1 cellular context compared by ENCODE assay signal in genomic region chr3:117793684-117794304, GRCh38.
TF ChIP-seq lines count a peak whose summit lies in the region.

No MANE protein-coding gene starts in this region.

TF ChIP-seq in GM23338, 12 proteins besides CTCF, POLR2A, EP300 and RAD21 (continued from another document):
- no peak for TF ChIP-seq ZNF462 (CRISPR knock-in tag; IDR thresholded peaks at IDR 0.05)
- TF ChIP-seq NANOG (IDR thresholded peaks at IDR 0.05; ENCODE audit: borderline replicate concordance), result no peak
- no peak for TF ChIP-seq POLR2AphosphoS5 (IDR thresholded peaks at IDR 0.05; ENCODE audit: low read depth)
